1 cellular context compared by ENCODE assay signal in genomic region chr6:3162067-3162497, GRCh38.
TF ChIP-seq lines count a peak whose summit lies in the region.

No MANE protein-coding gene starts in this region.

TF ChIP-seq in SK-N-SH, 30 proteins besides CTCF, POLR2A, EP300 and RAD21 (continued from another document):
- TF ChIP-seq, protein P1, sequence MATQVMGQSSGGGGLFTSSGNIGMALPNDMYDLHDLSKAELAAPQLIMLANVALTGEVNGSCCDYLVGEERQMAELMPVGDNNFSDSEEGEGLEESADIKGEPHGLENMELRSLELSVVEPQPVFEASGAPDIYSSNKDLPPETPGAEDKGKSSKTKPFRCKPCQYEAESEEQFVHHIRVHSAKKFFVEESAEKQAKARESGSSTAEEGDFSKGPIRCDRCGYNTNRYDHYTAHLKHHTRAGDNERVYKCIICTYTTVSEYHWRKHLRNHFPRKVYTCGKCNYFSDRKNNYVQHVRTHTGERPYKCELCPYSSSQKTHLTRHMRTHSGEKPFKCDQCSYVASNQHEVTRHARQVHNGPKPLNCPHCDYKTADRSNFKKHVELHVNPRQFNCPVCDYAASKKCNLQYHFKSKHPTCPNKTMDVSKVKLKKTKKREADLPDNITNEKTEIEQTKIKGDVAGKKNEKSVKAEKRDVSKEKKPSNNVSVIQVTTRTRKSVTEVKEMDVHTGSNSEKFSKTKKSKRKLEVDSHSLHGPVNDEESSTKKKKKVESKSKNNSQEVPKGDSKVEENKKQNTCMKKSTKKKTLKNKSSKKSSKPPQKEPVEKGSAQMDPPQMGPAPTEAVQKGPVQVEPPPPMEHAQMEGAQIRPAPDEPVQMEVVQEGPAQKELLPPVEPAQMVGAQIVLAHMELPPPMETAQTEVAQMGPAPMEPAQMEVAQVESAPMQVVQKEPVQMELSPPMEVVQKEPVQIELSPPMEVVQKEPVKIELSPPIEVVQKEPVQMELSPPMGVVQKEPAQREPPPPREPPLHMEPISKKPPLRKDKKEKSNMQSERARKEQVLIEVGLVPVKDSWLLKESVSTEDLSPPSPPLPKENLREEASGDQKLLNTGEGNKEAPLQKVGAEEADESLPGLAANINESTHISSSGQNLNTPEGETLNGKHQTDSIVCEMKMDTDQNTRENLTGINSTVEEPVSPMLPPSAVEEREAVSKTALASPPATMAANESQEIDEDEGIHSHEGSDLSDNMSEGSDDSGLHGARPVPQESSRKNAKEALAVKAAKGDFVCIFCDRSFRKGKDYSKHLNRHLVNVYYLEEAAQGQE (IDR thresholded peaks at IDR 0.05; ENCODE audit: low read depth, low read length), result no peak
- TF ChIP-seq NRF1 (IDR thresholded peaks at IDR 0.05; ENCODE audit: low read depth, low read length), result no peak
- TF ChIP-seq TEAD4 (IDR thresholded peaks at IDR 0.05; ENCODE audit: borderline replicate concordance, insufficient read depth), result no peak
- TF ChIP-seq MEF2A (IDR thresholded peaks at IDR 0.05; ENCODE audit: borderline replicate concordance, low read depth), result no peak
- TF ChIP-seq, protein P2, sequence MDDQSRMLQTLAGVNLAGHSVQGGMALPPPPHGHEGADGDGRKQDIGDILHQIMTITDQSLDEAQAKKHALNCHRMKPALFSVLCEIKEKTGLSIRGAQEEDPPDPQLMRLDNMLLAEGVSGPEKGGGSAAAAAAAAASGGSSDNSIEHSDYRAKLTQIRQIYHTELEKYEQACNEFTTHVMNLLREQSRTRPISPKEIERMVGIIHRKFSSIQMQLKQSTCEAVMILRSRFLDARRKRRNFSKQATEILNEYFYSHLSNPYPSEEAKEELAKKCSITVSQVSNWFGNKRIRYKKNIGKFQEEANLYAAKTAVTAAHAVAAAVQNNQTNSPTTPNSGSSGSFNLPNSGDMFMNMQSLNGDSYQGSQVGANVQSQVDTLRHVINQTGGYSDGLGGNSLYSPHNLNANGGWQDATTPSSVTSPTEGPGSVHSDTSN (IDR thresholded peaks at IDR 0.05), result no peak
- no peak for TF ChIP-seq RCOR1 (IDR thresholded peaks at IDR 0.05; ENCODE audit: low read length)
- no peak for TF ChIP-seq SIN3A (IDR thresholded peaks at IDR 0.05; ENCODE audit: borderline replicate concordance, low read depth, low read length)
TF ChIP-seq in SK-N-SH: peak in this region for 0.
